In the genomic region with DNA sequence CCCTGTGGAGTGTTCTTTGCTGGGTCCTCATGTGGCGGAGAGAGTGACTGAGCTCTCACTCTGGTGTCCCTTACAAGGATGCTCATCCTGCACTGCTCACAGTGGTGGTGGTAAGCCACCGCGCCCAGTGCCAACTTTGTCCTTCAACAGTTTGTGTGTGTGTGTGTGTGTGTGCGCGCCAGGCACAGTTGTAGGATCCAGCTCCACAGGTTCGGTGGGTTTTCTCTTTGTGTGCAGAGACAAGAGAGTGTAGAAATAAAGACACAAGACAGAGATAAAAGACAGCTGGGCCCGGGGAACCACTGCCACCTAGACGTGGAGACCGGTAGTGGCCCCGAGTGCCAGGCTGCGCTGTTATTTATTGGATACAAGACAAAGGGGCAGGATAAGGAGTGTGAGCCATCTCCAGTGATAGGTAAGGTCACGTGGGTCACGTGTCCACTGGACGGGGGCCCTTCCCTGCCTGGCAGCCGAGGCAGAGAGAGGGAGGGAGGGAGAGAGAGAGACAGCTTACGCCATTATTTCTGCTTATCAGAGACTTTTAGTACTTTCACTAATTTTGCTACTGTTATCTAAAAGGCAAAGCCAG, we compare ENCODE assay signal across 1 cellular context.
TF ChIP-seq lines count a peak whose summit lies in the region.
"Not testable (repeated sequence)": the region's sequence is repeated elsewhere in the genome, so short reads cannot be mapped to it uniquely, and the experiment has no call there.

No MANE protein-coding gene starts in this region.

TF ChIP-seq in K562, 482 proteins besides CTCF, POLR2A, EP300 and RAD21 (continued from another document and continues in another):
- TF ChIP-seq MGA (IDR thresholded peaks at IDR 0.05), result 0 out of 2 replicates have a peak, but pooled peaks have one; percentile 46
- peak; percentile 73 for TF ChIP-seq NBN (IDR thresholded peaks at IDR 0.05; ENCODE audit: low read depth)
- TF ChIP-seq ARNT (IDR thresholded peaks at IDR 0.05), result 0 out of 4 replicates have a peak, but pooled peaks of 1 of the 2 experiments have one; percentile 40
- 0 out of 2 replicates have a peak, but pooled peaks have one; percentile 11 for TF ChIP-seq ETV1 (tag; conservative IDR thresholded peaks at IDR 0.05; ENCODE audit: low read depth)
- peak; percentile 38; the same call in 1 of the 2 replicates for TF ChIP-seq ATF7 (IDR thresholded peaks at IDR 0.05)
- 0 out of 2 replicates have a peak, but pooled peaks have one; percentile 52 for TF ChIP-seq E2F1 (CRISPR knock-in tag; IDR thresholded peaks at IDR 0.05)
- peak; percentile 93 for TF ChIP-seq ZEB2 (IDR thresholded peaks at IDR 0.05)
- TF ChIP-seq CBFA2T2 (conservative IDR thresholded peaks at IDR 0.05), result peak; percentile 78
- peak; percentile 24 for TF ChIP-seq ESRRA (IDR thresholded peaks at IDR 0.05; ENCODE audit: borderline replicate concordance, low read depth)
- peak; percentile 46; the same call in 1 of the 2 replicates for TF ChIP-seq NR2C2 (CRISPR knock-in tag; IDR thresholded peaks at IDR 0.05)
- not testable (repeated sequence) for TF ChIP-seq NR2C2 (tag; IDR thresholded peaks at IDR 0.05)
- peak; percentile 70 for TF ChIP-seq SP1 (CRISPR knock-in tag; IDR thresholded peaks at IDR 0.05)
- peak; percentile 48; the same call in 1 of the 2 replicates for TF ChIP-seq ZBTB33 (CRISPR knock-in tag; IDR thresholded peaks at IDR 0.05)
- TF ChIP-seq ETV5 (CRISPR knock-in tag; IDR thresholded peaks at IDR 0.05; ENCODE audit: low read depth), result peak; percentile 14; the same call in 1 of the 2 replicates
- peak in 1 of 2 experiments; percentile 24; a peak in 1 of 4 replicates for TF ChIP-seq NRF1 (conservative IDR thresholded peaks at IDR 0.05 in 1 of 2, IDR thresholded peaks at IDR 0.05 in 1 of 2)
- TF ChIP-seq SREBF2 (CRISPR knock-in tag; IDR thresholded peaks at IDR 0.05), result 0 out of 2 replicates have a peak, but pooled peaks have one; percentile 11
- TF ChIP-seq, protein P1, sequence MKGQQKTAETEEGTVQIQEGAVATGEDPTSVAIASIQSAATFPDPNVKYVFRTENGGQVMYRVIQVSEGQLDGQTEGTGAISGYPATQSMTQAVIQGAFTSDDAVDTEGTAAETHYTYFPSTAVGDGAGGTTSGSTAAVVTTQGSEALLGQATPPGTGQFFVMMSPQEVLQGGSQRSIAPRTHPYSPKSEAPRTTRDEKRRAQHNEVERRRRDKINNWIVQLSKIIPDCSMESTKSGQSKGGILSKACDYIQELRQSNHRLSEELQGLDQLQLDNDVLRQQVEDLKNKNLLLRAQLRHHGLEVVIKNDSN (CRISPR knock-in tag; IDR thresholded peaks at IDR 0.05), result peak; percentile 95
- peak; percentile 41; the same call in 1 of the 2 replicates for TF ChIP-seq CUX1 (CRISPR knock-in tag; IDR thresholded peaks at IDR 0.05)
- peak; percentile 52; the same call in 1 of the 2 replicates for TF ChIP-seq SMARCA5 (IDR thresholded peaks at IDR 0.05)
- 0 out of 2 replicates have a peak, but pooled peaks have one; percentile 35 for TF ChIP-seq MITF (IDR thresholded peaks at IDR 0.05)
